ENCODE assay signal across 29 cellular contexts in the genomic region with DNA sequence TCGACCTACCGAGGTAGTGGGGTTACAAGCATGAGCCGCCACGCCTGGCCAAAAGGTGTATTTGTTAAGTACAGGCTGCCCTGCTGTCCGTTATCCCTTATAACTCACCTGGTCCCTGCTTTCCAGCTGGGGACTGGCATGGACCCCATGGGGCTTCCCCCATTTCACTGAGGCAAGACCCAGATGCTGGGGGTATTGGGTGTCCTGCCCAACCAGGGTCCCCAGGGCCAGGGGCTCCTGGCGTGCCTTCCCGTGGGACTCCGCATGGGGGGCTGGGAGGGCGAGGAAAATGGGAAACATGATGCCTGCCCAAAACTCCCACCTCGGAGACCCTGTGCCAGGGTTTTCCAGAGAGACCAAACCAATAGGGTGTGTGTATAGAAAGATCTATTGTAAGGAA.
"Had no signal": no experiment of that assay in that cellular context is flagged by ENCODE, and none has a peak within 500 bp of the region (broad histone marks: within the 10 kb centered on the region; RNA-seq: fewer than 3 reads in every experiment).

No MANE protein-coding gene starts in this region.

- H3K9me3 Mint-ChIP-seq: activated CD4-positive, alpha-beta memory T cell treated with anti-CD3 and anti-CD28 coated beads for 36 hours; activated naive CD4-positive, alpha-beta T cell treated with anti-CD3 and anti-CD28 coated beads for 36 hours; activated naive CD8-positive, alpha-beta T cell treated with anti-CD3 and anti-CD28 coated beads for 36 hours; activated T-helper 1 cell treated with anti-CD3 and anti-CD28 coated beads, Interleukin-12 subunit alpha, Interleukin-12 subunit beta, Interleukin-2, Interleukin-4 antibody, amounts not matched to agents 30 ng/mL and 10 ng/mL and 1 ng/mL, durations not matched to agents 14 hours and 24 hours and 36 hours; immature natural killer cell; mesothelial cell of epicardium; naive thymus-derived CD4-positive, alpha-beta T cell; T-helper 1 cell treated with Interleukin-12 subunit alpha and Interleukin-12 subunit beta and Interleukin-4 antibody, amounts not matched to agents 30 μg/mL and 1 μg/mL, for 36 hours had no signal

- H3K4me3 Mint-ChIP-seq: activated CD4-positive, alpha-beta memory T cell treated with anti-CD3 and anti-CD28 coated beads for 36 hours; activated naive CD4-positive, alpha-beta T cell treated with anti-CD3 and anti-CD28 coated beads for 36 hours; activated naive CD8-positive, alpha-beta T cell treated with anti-CD3 and anti-CD28 coated beads for 36 hours; brain; immature natural killer cell; mesothelial cell of epicardium; T-helper 1 cell treated with Interleukin-12 subunit alpha and Interleukin-12 subunit beta and Interleukin-4 antibody, amounts not matched to agents 30 μg/mL and 1 μg/mL, for 36 hours had no signal

- H3K4me3 ChIP-seq: adrenal gland, ascending aorta, cardiac muscle cell, right lobe of liver, testis, transverse colon had no signal

- H3K9me3 ChIP-seq: adrenal gland, ascending aorta, right lobe of liver, testis, transverse colon had no signal

- H3K36me3 Mint-ChIP-seq: activated CD4-positive, alpha-beta memory T cell treated with anti-CD3 and anti-CD28 coated beads for 36 hours; activated naive CD8-positive, alpha-beta T cell treated with anti-CD3 and anti-CD28 coated beads for 36 hours; brain; mesothelial cell of epicardium; naive thymus-derived CD4-positive, alpha-beta T cell had no signal

- H3K36me3 ChIP-seq: adrenal gland, ascending aorta, cardiac muscle cell, right lobe of liver, transverse colon had no signal

- DNase-seq: activated CD4-positive, alpha-beta memory T cell treated with anti-CD3 and anti-CD28 coated beads for 36 hours; activated CD4-positive, alpha-beta T cell treated with anti-CD3 and anti-CD28 coated beads for 48 hours; activated CD8-positive, alpha-beta memory T cell treated with anti-CD3 and anti-CD28 coated beads, Interleukin-2, amount 50 U/mL, for 4 hours; activated effector memory CD4-positive, alpha-beta T cell treated with anti-CD3 and anti-CD28 coated beads, Interleukin-2, amount 50 U/mL, for 16 hours; activated naive CD4-positive, alpha-beta T cell treated with anti-CD3 and anti-CD28 coated beads for 36 hours; activated naive CD8-positive, alpha-beta T cell treated with anti-CD3 and anti-CD28 coated beads for 36 hours; activated T-cell treated with anti-CD3 and anti-CD28 coated beads, Interleukin-2, amount 50 U/mL, for 1 hour; foreskin fibroblast; hypothalamus; immature natural killer cell; occipital lobe; stimulated activated CD4-positive, alpha-beta T cell treated with anti-CD3 and anti-CD28 coated beads, Interleukin-12 subunit alpha, Interleukin-12 subunit beta, amount 100 ng/mL, for 4 hours; stimulated activated CD4-positive, alpha-beta T cell treated with anti-CD3 and anti-CD28 coated beads, Interleukin-4, amount 100 ng/mL, for 1 hour; stimulated activated naive CD8-positive, alpha-beta T cell treated with anti-CD3 and anti-CD28 coated beads, Interleukin-15, Interleukin-2, amounts not matched to agents 100 U/mL and 50 U/mL, for 24 hours; SW 1271; T-helper 9 cell; testis; transverse colon had no signal

- H3K27ac Mint-ChIP-seq: activated CD4-positive, alpha-beta memory T cell treated with anti-CD3 and anti-CD28 coated beads for 36 hours; activated naive CD4-positive, alpha-beta T cell treated with anti-CD3 and anti-CD28 coated beads for 36 hours; activated naive CD8-positive, alpha-beta T cell treated with anti-CD3 and anti-CD28 coated beads for 36 hours; activated T-helper 1 cell treated with anti-CD3 and anti-CD28 coated beads, Interleukin-12 subunit alpha, Interleukin-12 subunit beta, Interleukin-2, Interleukin-4 antibody, amounts not matched to agents 30 ng/mL and 10 ng/mL and 1 ng/mL, durations not matched to agents 14 hours and 24 hours and 36 hours; immature natural killer cell; mesothelial cell of epicardium; T-helper 1 cell treated with Interleukin-12 subunit alpha and Interleukin-12 subunit beta and Interleukin-4 antibody, amounts not matched to agents 30 μg/mL and 1 μg/mL, for 36 hours had no signal

- ATAC-seq: left lobe of liver; naive thymus-derived CD4-positive, alpha-beta T cell; right lobe of liver; stimulated activated naive CD8-positive, alpha-beta T cell treated with anti-CD3 and anti-CD28 coated beads, Interleukin-15, Interleukin-2, amounts not matched to agents 100 U/mL and 50 U/mL, for 24 hours had no signal

- H3K27ac ChIP-seq: adrenal gland, ascending aorta, right lobe of liver, testis, transverse colon, VCaP had no signal

- H3K27me3 Mint-ChIP-seq: activated CD4-positive, alpha-beta memory T cell treated with anti-CD3 and anti-CD28 coated beads for 36 hours; activated naive CD8-positive, alpha-beta T cell treated with anti-CD3 and anti-CD28 coated beads for 36 hours; brain; naive thymus-derived CD4-positive, alpha-beta T cell had no signal

- H3K27me3 ChIP-seq: adrenal gland, ascending aorta, cardiac muscle cell, right lobe of liver, testis, transverse colon had no signal
